In the genomic region with DNA sequence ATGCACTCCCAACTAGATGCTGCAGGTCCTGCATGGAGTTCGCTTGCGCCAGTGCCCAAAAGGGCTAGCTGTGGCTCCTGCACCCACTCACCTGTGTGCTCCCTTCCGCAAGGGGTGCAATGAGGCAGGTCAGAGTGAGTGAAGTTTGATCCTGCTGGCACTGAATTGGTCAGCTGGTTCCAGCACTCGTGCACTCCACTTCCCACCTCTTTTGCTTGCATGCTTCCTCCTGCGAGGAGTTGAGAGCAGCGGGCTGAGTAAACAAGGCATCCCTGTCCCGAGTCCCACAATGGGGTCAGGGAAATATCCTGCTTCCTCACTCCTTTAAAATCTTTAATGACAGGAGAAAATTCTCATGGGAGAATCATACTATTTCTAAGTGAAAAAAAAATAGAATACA, we compare ENCODE assay signal across 19 cellular contexts.
DNase-seq lines count a peak whose midpoint lies in the region; ATAC-seq, FAIRE-seq and TF ChIP-seq lines count a peak whose summit lies in the region.
"Had no signal": no experiment of that assay in that cellular context is flagged by ENCODE, and none has a peak within 500 bp of the region (broad histone marks: within the 10 kb centered on the region; RNA-seq: fewer than 3 reads in every experiment).

No MANE protein-coding gene starts in this region.

- H4K20me1 ChIP-seq in GM23338 (replicated peaks; ENCODE audit: insufficient read depth), result no peaks in the 10 kb centered on the region

- no peaks in the 10 kb centered on the region for H3F3A ChIP-seq in GM23338 (replicated peaks; ENCODE audit: low read depth)

- no peaks in the 10 kb centered on the region for H3K9me3 ChIP-seq in kidney (ENCODE audit: control insufficient read depth in 1 of 2, low read length in 2 of 2)
- no peaks in the 10 kb centered on the region for H3K9me3 ChIP-seq in thyroid gland

- no peak for TF ChIP-seq POLR2A in thyroid gland (IDR thresholded peaks at IDR 0.05)

- CTCF ChIA-PET in WTC11 (lab: Charles Lee), result interaction anchor here (0.9 to 1.3 kb wide), 2 partner anchors 19 to 417 kb away, joined by 3 to 4 read pairs; no protein-coding TSS in a partner anchor

- H3K36me3 ChIP-seq in GM23338 (ENCODE audit: insufficient read depth) (no peaks in the 10 kb centered on the region), kidney (ENCODE audit: control insufficient read depth in 1 of 2, insufficient read depth in 2 of 2, low read length in 2 of 2) (no peaks in the 10 kb centered on the region), thyroid gland (no peaks in the 10 kb centered on the region)

- 39 to 40% methylated on average over 7 of the region's 7 CpGs for WGBS in thyroid gland, 2 donors

- TF ChIP-seq CTCF in GM23338 (conservative IDR thresholded peaks at IDR 0.05; ENCODE audit: low read depth in 2 of 2), result no peak
- TF ChIP-seq CTCF in kidney (IDR thresholded peaks at IDR 0.05; ENCODE audit: borderline replicate concordance, extremely low read depth, insufficient read depth), result no peak
- peak in 3 of 6 experiments; percentile 15 to 44 (median 22) for TF ChIP-seq CTCF in thyroid gland (IDR thresholded peaks at IDR 0.05)
- TF ChIP-seq CTCF in WTC11 (IDR thresholded peaks at IDR 0.05), result no peak

- H3K27me3 Mint-ChIP-seq in GM23338 (ENCODE audit: insufficient read depth, low read depth, poor library complexity) (no peaks in the 10 kb centered on the region), WTC11 (ENCODE audit: low read depth) (no peaks in the 10 kb centered on the region)
- H3K27me3 Mint-ChIP-seq: B cell; CD4-positive, alpha-beta T cell had no signal

- H3K9me2 ChIP-seq in GM23338 (ENCODE audit: insufficient read depth), result peaks cover 4% of the 10 kb centered on the region; the same call in 1 of the 2 replicates

- no peak for ATAC-seq in GM23338
- ATAC-seq in WTC11, result no peak

- no peak overlapping the region for H3K27ac Mint-ChIP-seq in GM23338
- no peak overlapping the region for H3K27ac Mint-ChIP-seq in WTC11
- H3K27ac Mint-ChIP-seq: B cell; CD4-positive, alpha-beta T cell; HFFc6 had no signal

- H3K9ac ChIP-seq in kidney (ENCODE audit: low read length in 2 of 2), result no peak overlapping the region

- intact Hi-C loops in kidney (cut with DNase I) (no loop called here), thyroid gland (cut with DNase I) (no loop called here)

- no peaks in the 10 kb centered on the region for H3K27me3 ChIP-seq in GM23338 (ENCODE audit: insufficient read depth)
- H3K27me3 ChIP-seq in thyroid gland, result no peaks in the 10 kb centered on the region

- no peaks in the 10 kb centered on the region for H3K4me1 Mint-ChIP-seq in GM23338
- peaks cover 7% of the 10 kb centered on the region; the same call in 1 of the 2 replicates for H3K4me1 Mint-ChIP-seq in WTC11
- H3K4me1 Mint-ChIP-seq: B cell had no signal

- H3K4me3 ChIP-seq in GM23338 (no peak overlapping the region), kidney (ENCODE audit: low read length in 2 of 2) (no peak overlapping the region), thyroid gland (replicated peaks in 1 of 3) (no peak overlapping the region)

- H3K4me3 Mint-ChIP-seq in GM23338 (no peak overlapping the region), WTC11 (no peak overlapping the region)
- H3K4me3 Mint-ChIP-seq: B cell; CD4-positive, alpha-beta T cell; HFFc6 had no signal

- H3K9me3 Mint-ChIP-seq in GM23338 (no peaks in the 10 kb centered on the region), WTC11 (peaks cover under 1% of the 10 kb centered on the region)
- H3K9me3 Mint-ChIP-seq: CD4-positive, alpha-beta T cell; HFFc6 had no signal

- POLR2A ChIA-PET in WTC11 (lab: Charles Lee), result no interaction called here

- H3K4me2 ChIP-seq in GM23338, result no peak overlapping the region

- DNase-seq in DMS153 treated with DMSO at 0.1 percent for 48 hours (lab: John Stamatoyannopoulos, UW; ENCODE audit: unreplicated experiment), result peak; percentile 40
- DNase-seq in GM23338 (ENCODE audit: low spot score), result no peak
- DNase-seq in kidney, result peak; percentile 46
- peak; percentile 67 to 74 for DNase-seq in thyroid gland
- no peak for DNase-seq in NAMALWA (ENCODE audit: low spot score)
- DNase-seq in HUDEP-2 (lab: John Stamatoyannopoulos, UW; ENCODE audit: unreplicated experiment in 76 of 76), result no peak
- no peak for DNase-seq in WTC11 (ENCODE audit: low spot score)
- DNase-seq: C1 segment of cervical spinal cord; Calu3; CD4-positive, alpha-beta T cell; DMS 273 treated with DMSO at 0.1 percent for 48 hours; GF-D8; HCEC 1CT; HFFc6; IMR-90 had no signal

- H3K36me3 Mint-ChIP-seq in GM23338 (ENCODE audit: low read depth) (no peaks in the 10 kb centered on the region), WTC11 (no peaks in the 10 kb centered on the region)

- no peaks in the 10 kb centered on the region for H3K79me2 ChIP-seq in GM23338 (replicated peaks; ENCODE audit: insufficient read depth)

- H2AFZ ChIP-seq in GM23338, result peak overlapping the region; percentile 43; the same call in 1 of the 2 replicates

- FAIRE-seq in kidney (lab: Jason Lieb, UNC), result no peak
- FAIRE-seq: A204.1, GM19239, HTR-8/SVneo had no signal

- H3K4me1 ChIP-seq in GM23338 (ENCODE audit: insufficient read depth) (no peaks in the 10 kb centered on the region), kidney (ENCODE audit: control insufficient read depth in 1 of 2, insufficient read depth in 1 of 2, low read depth in 1 of 2, low read length in 2 of 2) (peaks cover 0 to 2% of the 10 kb centered on the region in 2 donors), thyroid gland (peaks cover 0 to 9% of the 10 kb centered on the region in 2 donors)

- H3K27ac ChIP-seq in GM23338 (ENCODE audit: low read depth) (no peak overlapping the region), kidney (ENCODE audit: low read depth in 2 of 2, low read length in 2 of 2) (no peak overlapping the region), thyroid gland (no peak overlapping the region)

TF ChIP-seq in GM23338, 12 proteins besides CTCF, POLR2A, EP300 and RAD21 (continues in another document):
- TF ChIP-seq ZNF114 (CRISPR knock-in tag; IDR thresholded peaks at IDR 0.05) (no peak), ZNF331 (CRISPR knock-in tag; IDR thresholded peaks at IDR 0.05; ENCODE audit: low read depth) (no peak), NANOG (IDR thresholded peaks at IDR 0.05; ENCODE audit: borderline replicate concordance) (no peak), CREB1 (CRISPR knock-in tag; IDR thresholded peaks at IDR 0.05; ENCODE audit: low read depth) (no peak), POLR2AphosphoS5 (IDR thresholded peaks at IDR 0.05; ENCODE audit: low read depth) (no peak), ETS1 (IDR thresholded peaks at IDR 0.05) (no peak), EZH2 (IDR thresholded peaks at IDR 0.05; ENCODE audit: low read depth, unreplicated experiment) (no peak)

TF ChIP-seq in WTC11, 78 proteins besides CTCF, POLR2A, EP300 and RAD21 (continues in another document):
- TF ChIP-seq OVOL2 (CRISPR knock-in tag; IDR thresholded peaks at IDR 0.05; ENCODE audit: borderline replicate concordance) (no peak), ETV6 (CRISPR knock-in tag; IDR thresholded peaks at IDR 0.05) (no peak), ATF1 (CRISPR knock-in tag; IDR thresholded peaks at IDR 0.05) (no peak), RELA (CRISPR knock-in tag; IDR thresholded peaks at IDR 0.05; ENCODE audit: borderline replicate concordance) (no peak), NFE2L1 (CRISPR knock-in tag; IDR thresholded peaks at IDR 0.05) (no peak), NR1H2 (CRISPR knock-in tag; IDR thresholded peaks at IDR 0.05) (no peak), KAT7 (CRISPR knock-in tag; IDR thresholded peaks at IDR 0.05; ENCODE audit: borderline replicate concordance) (no peak), ZNF281 (CRISPR knock-in tag; IDR thresholded peaks at IDR 0.05) (no peak)
- TF ChIP-seq, protein P1, sequence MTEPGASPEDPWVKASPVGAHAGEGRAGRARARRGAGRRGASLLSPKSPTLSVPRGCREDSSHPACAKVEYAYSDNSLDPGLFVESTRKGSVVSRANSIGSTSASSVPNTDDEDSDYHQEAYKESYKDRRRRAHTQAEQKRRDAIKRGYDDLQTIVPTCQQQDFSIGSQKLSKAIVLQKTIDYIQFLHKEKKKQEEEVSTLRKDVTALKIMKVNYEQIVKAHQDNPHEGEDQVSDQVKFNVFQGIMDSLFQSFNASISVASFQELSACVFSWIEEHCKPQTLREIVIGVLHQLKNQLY (CRISPR knock-in tag; IDR thresholded peaks at IDR 0.05), result no peak

Comparison
In these comparisons a context has a peak if more than half of its experiments do, and no peak if none do; other contexts are left out.
1. DNase-seq: peak in DMS153 treated with DMSO at 0.1 percent for 48 hours (single experiment), kidney (single experiment) and thyroid gland (2 of 2); none in GM23338 (single experiment), NAMALWA (single experiment), HUDEP-2 (0 of 76) and WTC11 (single experiment).